Comparison of ENCODE assay signal across 21 cellular contexts in genomic region chr15:26037369-26037768, GRCh38.
DNase-seq lines count a peak whose midpoint lies in the region; ATAC-seq, FAIRE-seq and TF ChIP-seq lines count a peak whose summit lies in the region.
"Had no signal": no experiment of that assay in that cellular context is flagged by ENCODE, and none has a peak within 500 bp of the region (broad histone marks: within the 10 kb centered on the region; RNA-seq: fewer than 3 reads in every experiment).

No MANE protein-coding gene starts in this region.

- H3K4me3 ChIP-seq in AG04450 (ENCODE audit: low read depth, low read length) (no peak overlapping the region), adipocyte (ENCODE audit: low read length) (no peak overlapping the region), aorta (ENCODE audit: low read length in 2 of 2) (no peak overlapping the region), left ventricle myocardium inferior (no peak overlapping the region)
- H3K4me3 ChIP-seq: A549, stomach, upper lobe of left lung had no signal

- H3K4me1 ChIP-seq in adipocyte (ENCODE audit: control insufficient read depth, insufficient read depth, low read length) = no peaks in the 10 kb centered on the region
- no peaks in the 10 kb centered on the region for H3K4me1 ChIP-seq in aorta (ENCODE audit: control insufficient read depth in 1 of 2, insufficient read depth in 2 of 2, low read length in 2 of 2)
- no peaks in the 10 kb centered on the region for H3K4me1 ChIP-seq in left ventricle myocardium inferior
- H3K4me1 ChIP-seq: A549, stomach, upper lobe of left lung had no signal

- peak overlapping the region; percentile 10 for H3K9ac ChIP-seq in adipocyte (ENCODE audit: low read length)

- ATAC-seq in GM19455 (IDR thresholded peaks at IDR 0.05; ENCODE audit: unreplicated experiment) (no peak), aorta (ENCODE audit: low FRiP score) (no peak), HG03565 (IDR thresholded peaks at IDR 0.05; ENCODE audit: unreplicated experiment) (no peak)
- ATAC-seq: A549; activated CD4-positive, alpha-beta T cell treated with anti-CD3 and anti-CD28 coated beads for 36 hours; T-cell had no signal

- CTCF ChIA-PET in AG04450 (lab: Charles Lee) = interaction anchor here (0.6 kb wide), 1 partner anchor 224 kb away, joined by 3 read pairs; no protein-coding TSS in a partner anchor

- TF ChIP-seq CTCF in AG04450 (IDR thresholded peaks at IDR 0.05; ENCODE audit: low read depth, low read length) = peak; percentile 26; the same call in 1 of the 2 replicates
- TF ChIP-seq CTCF in left ventricle myocardium inferior (IDR thresholded peaks at IDR 0.05; ENCODE audit: borderline replicate concordance) = no peak

- WGBS in aorta, 2 donors = 21 to 30% methylated on average over 1 of the region's 1 CpG

- intact Hi-C loops in aorta (cut with DNase I) (loop anchor here in 1 of 2 donors (5.0 kb wide), 2 partner anchors 60 to 225 kb away; no protein-coding TSS in a partner anchor), left ventricle myocardium inferior (cut with micrococcal nuclease) (no loop called here)

- no peak overlapping the region for H3K27ac ChIP-seq in AG04450 (ENCODE audit: low read depth, low read length)
- no peak overlapping the region for H3K27ac ChIP-seq in aorta (ENCODE audit: low read depth in 1 of 2, low read length in 2 of 2)
- H3K27ac ChIP-seq in left ventricle myocardium inferior (replicated peaks) = no peak overlapping the region
- H3K27ac ChIP-seq: A549, brain microvascular endothelial cell, stomach, upper lobe of left lung had no signal

- H3K9me3 ChIP-seq in AG04450 (ENCODE audit: control insufficient read depth, insufficient read depth, low read length) (no peaks in the 10 kb centered on the region), adipocyte (ENCODE audit: control insufficient read depth, low read length) (peaks cover 5% of the 10 kb centered on the region), aorta (ENCODE audit: control insufficient read depth, low read length) (no peaks in the 10 kb centered on the region), left ventricle myocardium inferior (replicated peaks) (peaks cover 6% of the 10 kb centered on the region)
- H3K9me3 ChIP-seq: A549, upper lobe of left lung had no signal

- no peaks in the 10 kb centered on the region for H3K27me3 ChIP-seq in AG04450 (ENCODE audit: control insufficient read depth, insufficient read depth, low read length)
- peaks cover 32% of the 10 kb centered on the region for H3K27me3 ChIP-seq in adipocyte (replicated peaks; ENCODE audit: control insufficient read depth, insufficient read depth, low read length)
- no peaks in the 10 kb centered on the region for H3K27me3 ChIP-seq in aorta (ENCODE audit: control insufficient read depth in 1 of 2, insufficient read depth in 2 of 2, low read length in 1 of 2)
- H3K27me3 ChIP-seq in left ventricle myocardium inferior (ENCODE audit: low read depth) = peaks cover 69% of the 10 kb centered on the region
- H3K27me3 ChIP-seq: brain microvascular endothelial cell, stomach, upper lobe of left lung had no signal

- H3K36me3 ChIP-seq in adipocyte (ENCODE audit: control insufficient read depth, insufficient read depth, low read length, severe bottlenecking) (no peaks in the 10 kb centered on the region), aorta (ENCODE audit: control insufficient read depth in 1 of 2, insufficient read depth in 2 of 2, low read length in 1 of 2) (no peaks in the 10 kb centered on the region), left ventricle myocardium inferior (no peaks in the 10 kb centered on the region)
- H3K36me3 ChIP-seq: brain microvascular endothelial cell, stomach, upper lobe of left lung had no signal

- FAIRE-seq in G401.6 (lab: Jason Lieb, UNC) (peak; percentile 88), islet of Langerhans (lab: Jason Lieb, UNC) (peak; percentile 9)
- FAIRE-seq: A549 had no signal

- DNase-seq in AG04450 (ENCODE audit: low read depth, low spot score) (no peak), adipocyte (ENCODE audit: low read depth) (no peak), aorta (no peak), left ventricle myocardium inferior (no peak)
- DNase-seq: activated CD4-positive, alpha-beta T cell treated with anti-CD3 and anti-CD28 coated beads for 36 hours; brain microvascular endothelial cell; GDM1; HCEC 1CT; KG1; NCI-H1694; OCI-M1; retina; SHP77 treated with DMSO at 0.1 percent for 48 hours; stomach; T-cell; upper lobe of left lung had no signal

- POLR2A ChIA-PET in AG04450 (lab: Yijun Ruan, JAX) = no interaction called here
